Comparison of ENCODE assay signal across 25 cellular contexts in the genomic region with DNA sequence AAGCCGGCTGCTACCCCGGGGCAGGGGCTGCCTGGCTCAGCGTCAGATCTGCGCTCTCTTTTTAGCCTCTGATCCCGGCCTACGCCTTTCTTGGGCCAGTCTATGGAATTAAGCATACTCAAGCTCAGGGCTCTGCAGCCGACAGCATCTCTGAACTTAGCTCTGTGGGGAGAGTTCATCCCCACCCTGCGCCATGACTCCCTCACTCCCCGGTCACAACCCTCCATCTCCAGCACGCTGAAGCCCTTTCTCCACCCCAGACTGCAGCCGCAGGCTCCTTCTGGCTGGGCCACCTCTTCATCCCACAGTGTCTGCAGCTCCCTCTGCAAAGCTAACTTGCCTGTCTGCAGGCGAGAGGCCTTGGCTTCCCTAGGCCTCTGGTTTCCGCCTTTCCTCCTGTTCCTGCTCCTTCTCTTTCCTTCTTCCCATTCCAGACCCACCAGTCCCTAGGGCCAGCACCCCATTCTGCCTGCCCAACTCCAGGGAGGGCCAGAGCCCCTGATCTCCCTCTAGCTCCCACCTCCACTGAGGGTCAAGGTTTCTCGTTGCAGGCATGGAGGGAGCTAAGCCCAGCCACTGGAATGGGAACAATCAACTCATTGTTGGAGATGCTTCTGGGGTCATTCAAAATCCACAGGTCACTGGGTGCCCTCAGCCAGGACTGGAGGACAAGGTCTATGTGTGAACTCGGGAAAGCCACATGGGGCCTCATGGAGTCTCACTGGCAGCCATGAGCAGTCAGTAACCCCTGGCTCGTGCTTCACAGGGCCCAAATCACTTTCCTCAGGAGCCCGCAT. TPM values are rescaled to one million over a fixed set of nuclear protein-coding genes. Genes with fewer than 3 reads are reported as not detected.
A peak's percentile ranks its signal among the peaks of the same experiment; 100 is the strongest.
DNase-seq lines count a peak whose midpoint lies in the region; ATAC-seq and TF ChIP-seq lines count a peak whose summit lies in the region.
"Had no signal": no experiment of that assay in that cellular context is flagged by ENCODE, and none has a peak within 500 bp of the region (broad histone marks: within the 10 kb centered on the region; RNA-seq: fewer than 3 reads in every experiment).

No MANE protein-coding gene starts in this region.

- H3K36me3 Mint-ChIP-seq in mesothelial cell of epicardium, result peaks cover 2% of the 10 kb centered on the region
- H3K36me3 Mint-ChIP-seq: activated naive CD8-positive, alpha-beta T cell treated with anti-CD3 and anti-CD28 coated beads, Interleukin-2, amount 10 ng/mL, durations not matched to agents 7 days and 5 days had no signal

- H3K27ac ChIP-seq in heart left ventricle (peak overlapping the region in 6 of 12 donors; percentile 6 to 46 (median 23)), gastroesophageal sphincter (peak overlapping the region in 2 of 4 donors; percentile 28 to 43)
- H3K27ac ChIP-seq: A549, prostate gland had no signal

- H3K27me3 Mint-ChIP-seq in mesothelial cell of epicardium (ENCODE audit: low read depth), result peaks cover 3% of the 10 kb centered on the region

- no peak for TF ChIP-seq EP300 in gastroesophageal sphincter (IDR thresholded peaks at IDR 0.05)

- H3K27ac Mint-ChIP-seq in mesothelial cell of epicardium, result peak overlapping the region; percentile 63
- H3K27ac Mint-ChIP-seq: activated CD4-positive, alpha-beta memory T cell treated with anti-CD3 and anti-CD28 coated beads, Interleukin-2, amount 10 ng/mL, durations not matched to agents 7 days and 5 days; activated naive CD8-positive, alpha-beta T cell treated with anti-CD3 and anti-CD28 coated beads, Interleukin-2, amount 10 ng/mL, durations not matched to agents 7 days and 5 days; WTC11 had no signal

- ATAC-seq in Right ventricle myocardium inferior, result peak; percentile 14
- peak in 3 of 4 donors; percentile 6 to 17 (median 10) for ATAC-seq in heart left ventricle
- ATAC-seq in HG03571 (IDR thresholded peaks at IDR 0.05; ENCODE audit: unreplicated experiment), result no peak
- ATAC-seq in gastroesophageal sphincter, result no peak
- ATAC-seq: A549, WTC11 had no signal

- H3K27me3 ChIP-seq in heart left ventricle, result no peaks in the 10 kb centered on the region
- H3K27me3 ChIP-seq in gastroesophageal sphincter, result no peaks in the 10 kb centered on the region
- H3K27me3 ChIP-seq: BE2C had no signal

- peaks cover 18% of the 10 kb centered on the region for H3K4me1 Mint-ChIP-seq in mesothelial cell of epicardium
- H3K4me1 Mint-ChIP-seq: WTC11 had no signal

- H3K36me3 ChIP-seq in heart left ventricle (no peaks in the 10 kb centered on the region), gastroesophageal sphincter (no peaks in the 10 kb centered on the region)
- H3K36me3 ChIP-seq: BE2C, prostate gland had no signal

- TF ChIP-seq CTCF in heart left ventricle (IDR thresholded peaks at IDR 0.05) (no peak), mesothelial cell of epicardium (IDR thresholded peaks at IDR 0.05; ENCODE audit: unreplicated experiment) (no peak), gastroesophageal sphincter (IDR thresholded peaks at IDR 0.05) (no peak)

- H3K4me3 ChIP-seq in heart left ventricle, result no peak overlapping the region
- H3K4me3 ChIP-seq in gastroesophageal sphincter, result no peak overlapping the region
- H3K4me3 ChIP-seq: A549, prostate gland had no signal

- 87 to 92% (median 90%) methylated on average over 17 of the region's 17 CpGs for WGBS in heart left ventricle, 4 donors
- WGBS in gastroesophageal sphincter (ENCODE audit: low coverage in 1 of 2), 2 donors, result 79 to 90% methylated on average over 10 to 17 of the region's 17 CpGs

- intact Hi-C loops in Right ventricle myocardium inferior (cut with DNase I) (no loop called here), cardiac septum (cut with DNase I) (no loop called here), heart left ventricle (cut with DNase I) (no loop called here)

- no peak overlapping the region for H3K4me3 Mint-ChIP-seq in mesothelial cell of epicardium
- H3K4me3 Mint-ChIP-seq: activated CD4-positive, alpha-beta memory T cell treated with anti-CD3 and anti-CD28 coated beads, Interleukin-2, amount 10 ng/mL, durations not matched to agents 7 days and 5 days; activated naive CD8-positive, alpha-beta T cell treated with anti-CD3 and anti-CD28 coated beads, Interleukin-2, amount 10 ng/mL, durations not matched to agents 7 days and 5 days; WTC11 had no signal

- DNase-seq in Right ventricle myocardium inferior (ENCODE audit: missing footprints) (no peak), cardiac septum (ENCODE audit: low spot score) (no peak), heart left ventricle (no peak), mesothelial cell of epicardium (ENCODE audit: low spot score in 2 of 2, unreplicated experiment in 2 of 2) (no peak), NCI-H82 treated with DMSO at 0.1 percent for 48 hours (lab: John Stamatoyannopoulos, UW; ENCODE audit: unreplicated experiment) (no peak), DMS114 treated with DMSO at 0.1 percent for 48 hours (lab: John Stamatoyannopoulos, UW; ENCODE audit: unreplicated experiment) (no peak)
- DNase-seq: activated CD4-positive, alpha-beta memory T cell treated with anti-CD3 and anti-CD28 coated beads, Interleukin-2, amount 10 ng/mL, durations not matched to agents 7 days and 5 days; activated effector memory CD4-positive, alpha-beta T cell treated with anti-CD3 and anti-CD28 coated beads, Interleukin-2, amount 50 U/mL, for 16 hours; activated naive CD8-positive, alpha-beta T cell treated with anti-CD3 and anti-CD28 coated beads, Interleukin-2, amount 10 ng/mL, durations not matched to agents 7 days and 5 days; BE2C; DMS79 treated with DMSO at 0.1 percent for 48 hours; effector CD4-positive, alpha-beta T cell; erythroblast; H7; islet precursor cell; NCI-H1105; NCI-H2029 treated with DMSO at 0.1 percent for 48 hours; NCI-H774 had no signal

- peaks cover 0 to 21% (median 0%) of the 10 kb centered on the region in 12 donors for H3K4me1 ChIP-seq in heart left ventricle
- H3K4me1 ChIP-seq in gastroesophageal sphincter, result no peaks in the 10 kb centered on the region
- H3K4me1 ChIP-seq: A549, BE2C, prostate gland had no signal

- H3K9me3 ChIP-seq in heart left ventricle, result no peaks in the 10 kb centered on the region
- no peaks in the 10 kb centered on the region for H3K9me3 ChIP-seq in gastroesophageal sphincter
- H3K9me3 ChIP-seq: A549, BE2C, Caco-2, prostate gland had no signal

- no peak for TF ChIP-seq POLR2A in heart left ventricle (IDR thresholded peaks at IDR 0.05)
- no peak for TF ChIP-seq POLR2A in gastroesophageal sphincter (IDR thresholded peaks at IDR 0.05)

- H3K9me3 Mint-ChIP-seq in mesothelial cell of epicardium, result peaks cover 4% of the 10 kb centered on the region
- H3K9me3 Mint-ChIP-seq: activated CD4-positive, alpha-beta memory T cell treated with anti-CD3 and anti-CD28 coated beads, Interleukin-2, amount 10 ng/mL, durations not matched to agents 7 days and 5 days; activated naive CD8-positive, alpha-beta T cell treated with anti-CD3 and anti-CD28 coated beads, Interleukin-2, amount 10 ng/mL, durations not matched to agents 7 days and 5 days had no signal

RNA-seq across cellular contexts. Expression of a gene that starts 39.1 kb away (rescaled TPM):
- 45.6 TPM for total RNA-seq in Right ventricle myocardium inferior
- total RNA-seq in cardiac septum, result 8.5 TPM
- 10 to 100 TPM in 8 of 9 donors, 1 to 10 TPM in 1; 5.3 to 36.5 (median 16.7) TPM for total RNA-seq in heart left ventricle
- 10 to 100 TPM; 11.4 to 71.0 TPM for polyA plus RNA-seq in heart left ventricle
- 8.1 to 9.9 TPM (median 9.4 TPM) in 3 replicates for total RNA-seq in mesothelial cell of epicardium
- total RNA-seq in gastroesophageal sphincter, result 10 to 100 TPM in 1 of 4 donors, 1 to 10 TPM in 3; 8.4 to 11.8 (median 9.5) TPM
- total RNA-seq: activated CD4-positive, alpha-beta memory T cell treated with anti-CD3 and anti-CD28 coated beads, Interleukin-2, amount 10 ng/mL, durations not matched to agents 7 days and 5 days had no signal

RNA-seq across cellular contexts. Expression of a gene that starts 59.2 kb away (rescaled TPM):
- total RNA-seq in Right ventricle myocardium inferior (0.57 TPM), cardiac septum (3.9 TPM), heart left ventricle (1 to 10 TPM in 4 of 9 donors, under 1 TPM in 5; 0.12 to 2.8 (median 0.87) TPM), mesothelial cell of epicardium (0.70 to 1.3 TPM (median 0.96 TPM) in 3 replicates), gastroesophageal sphincter (10 to 100 TPM in 3 of 4 donors, 1 to 10 TPM in 1; 10.0 to 45.6 (median 34.0) TPM)
- 1 to 10 TPM in 1 of 2 donors, under 1 TPM in 1; 0.30 to 1.7 TPM for polyA plus RNA-seq in heart left ventricle
- total RNA-seq: activated CD4-positive, alpha-beta memory T cell treated with anti-CD3 and anti-CD28 coated beads, Interleukin-2, amount 10 ng/mL, durations not matched to agents 7 days and 5 days; activated naive CD8-positive, alpha-beta T cell treated with anti-CD3 and anti-CD28 coated beads, Interleukin-2, amount 10 ng/mL, durations not matched to agents 7 days and 5 days; Caco-2; LHCN-M2 had no signal

Comparison
In these comparisons a context has a peak if more than half of its experiments do, and no peak if none do; other contexts are left out.
1. ATAC-seq: peak in Right ventricle myocardium inferior (single experiment) and heart left ventricle (3 of 4); none in HG03571 (single experiment) and gastroesophageal sphincter (single experiment).